ENCODE assay signal across 7 cellular contexts in genomic region chr9:78821126-78821822, GRCh38.
DNase-seq lines count a peak whose midpoint lies in the region; ATAC-seq, FAIRE-seq and TF ChIP-seq lines count a peak whose summit lies in the region.

No MANE protein-coding gene starts in this region.

- H3K27me3 Mint-ChIP-seq in naive thymus-derived CD8-positive, alpha-beta T cell: no peaks in the 10 kb centered on the region

- H3K36me3 Mint-ChIP-seq in naive thymus-derived CD8-positive, alpha-beta T cell: no peaks in the 10 kb centered on the region

- H2AFZ ChIP-seq in OCI-LY3 (ENCODE audit: low read depth, low read length): peak overlapping the region; percentile 97

- H3K4me1 Mint-ChIP-seq in naive thymus-derived CD8-positive, alpha-beta T cell: peaks cover 2 to 6% (median 5%) of the 10 kb centered on the region in 4 donors

- H3K36me3 ChIP-seq in OCI-LY3 (replicated peaks; ENCODE audit: low read depth, low read length): no peaks in the 10 kb centered on the region

- POLR2A ChIA-PET in naive thymus-derived CD8-positive, alpha-beta T cell (lab: Charles Lee): no interaction called here

- 0 out of 2 replicates have a peak overlapping the region, but pooled peaks have one; percentile 15 for H3K9ac ChIP-seq in OCI-LY3 (ENCODE audit: low read length)

- peak; percentile 88 for ATAC-seq in GM19463 (IDR thresholded peaks at IDR 0.05; ENCODE audit: unreplicated experiment)
- peak; percentile 62 for ATAC-seq in HG03575 (IDR thresholded peaks at IDR 0.05; ENCODE audit: extremely low read depth, insufficient number of reproducible peaks, low FRiP score, unreplicated experiment)
- ATAC-seq in naive thymus-derived CD8-positive, alpha-beta T cell: peak in 1 of 2 donors; percentile 36

- H3K9me3 Mint-ChIP-seq in naive thymus-derived CD8-positive, alpha-beta T cell: no peaks in the 10 kb centered on the region

- H3K27ac ChIP-seq in OCI-LY3 (ENCODE audit: low read length): no peak overlapping the region

- DNase-seq in dermis blood vessel endothelial cell: peak; percentile 70
- peak in 3 of 10 donors; percentile 10 to 28 (median 20) for DNase-seq in naive thymus-derived CD8-positive, alpha-beta T cell
- no peak for DNase-seq in NK-92 treated with Interleukin-12 subunit alpha and Interleukin-12 subunit beta, amount 100 ng/mL, for 24 hours (lab: John Stamatoyannopoulos, UW)

- H4K20me1 ChIP-seq in OCI-LY3 (ENCODE audit: insufficient read depth, low read length): no peaks in the 10 kb centered on the region

- TF ChIP-seq CTCF in OCI-LY3 (IDR thresholded peaks at IDR 0.05; ENCODE audit: low read depth, low read length): peak; percentile 74

- peak overlapping the region; percentile 73 for H3K4me3 ChIP-seq in OCI-LY3 (ENCODE audit: low read length)

- H3K9me3 ChIP-seq in OCI-LY3 (ENCODE audit: insufficient read depth, low read length): no peaks in the 10 kb centered on the region

- no peaks in the 10 kb centered on the region for H3K79me2 ChIP-seq in OCI-LY3 (ENCODE audit: low read length)

- H3K4me2 ChIP-seq in OCI-LY3 (ENCODE audit: low read length): peak overlapping the region; percentile 75

- peak; percentile 97 for FAIRE-seq in G401.6 (lab: Jason Lieb, UNC)

- H3K4me3 Mint-ChIP-seq in naive thymus-derived CD8-positive, alpha-beta T cell: peak overlapping the region; percentile 12 to 79 (median 69)

- peaks cover 6% of the 10 kb centered on the region for H3K4me1 ChIP-seq in OCI-LY3 (ENCODE audit: low read length)

- no peaks in the 10 kb centered on the region for H3K27me3 ChIP-seq in OCI-LY3 (ENCODE audit: low read depth, low read length)

- H3K27ac Mint-ChIP-seq in naive thymus-derived CD8-positive, alpha-beta T cell: no peak overlapping the region
